In genomic region chr1:8206397-8206796, GRCh38 we compare ENCODE assay signal across 18 cellular contexts.
"Had no signal": no experiment of that assay in that cellular context is flagged by ENCODE, and none has a peak within 500 bp of the region (broad histone marks: within the 10 kb centered on the region; RNA-seq: fewer than 3 reads in every experiment).

No MANE protein-coding gene starts in this region.

- H2AFZ ChIP-seq: hepatocyte had no signal

- H3K79me2 ChIP-seq: hepatocyte had no signal

- ATAC-seq: activated naive CD8-positive, alpha-beta T cell treated with anti-CD3 and anti-CD28 coated beads, Interleukin-2, amount 50 U/mL, for 24 hours; natural killer cell; right cardiac atrium; upper lobe of right lung had no signal

- H3K36me3 Mint-ChIP-seq: natural killer cell had no signal

- H3K27me3 ChIP-seq: ascending aorta, hepatocyte, suprapubic skin, upper lobe of right lung had no signal

- DNase-seq: activated CD4-positive, alpha-beta T cell treated with anti-CD3 and anti-CD28 coated beads, Interleukin-2, amount 50 U/mL, for 1 hour; activated CD4-positive, CD25-positive, alpha-beta regulatory T cell; activated CD8-positive, alpha-beta memory T cell treated with anti-CD3 and anti-CD28 coated beads for 24 hours; activated naive CD4-positive, alpha-beta T cell; activated naive CD8-positive, alpha-beta T cell treated with anti-CD3 and anti-CD28 coated beads, Interleukin-2, amount 50 U/mL, for 24 hours; islet precursor cell; natural killer cell; occipital lobe; upper lobe of right lung had no signal

- FAIRE-seq: endometrium had no signal

- H3K27ac Mint-ChIP-seq: activated naive CD8-positive, alpha-beta T cell treated with anti-CD3 and anti-CD28 coated beads, Interleukin-2, amount 50 U/mL, for 24 hours; activated T-helper 1 cell treated with anti-CD3 and anti-CD28 coated beads, Interleukin-12 subunit alpha, Interleukin-12 subunit beta, Interleukin-2, Interleukin-4 antibody, amounts not matched to agents 30 ng/mL and 10 ng/mL and 1 ng/mL, durations not matched to agents 14 hours and 24 hours and 36 hours; natural killer cell; stimulated activated naive CD8-positive, alpha-beta T cell treated with anti-CD3 and anti-CD28 coated beads, Interleukin-15, Interleukin-2, amounts not matched to agents 100 ng/mL and 50 ng/mL, for 24 hours had no signal

- H3K4me2 ChIP-seq: hepatocyte, smooth muscle cell had no signal

- H3K36me3 ChIP-seq: ascending aorta, prostate gland, suprapubic skin, upper lobe of right lung had no signal

- H3K4me3 ChIP-seq: ascending aorta, hepatocyte, prostate gland, smooth muscle cell, suprapubic skin, upper lobe of right lung had no signal

- H3K9me3 Mint-ChIP-seq: activated naive CD8-positive, alpha-beta T cell treated with anti-CD3 and anti-CD28 coated beads, Interleukin-2, amount 50 U/mL, for 24 hours; activated T-helper 1 cell treated with anti-CD3 and anti-CD28 coated beads, Interleukin-12 subunit alpha, Interleukin-12 subunit beta, Interleukin-2, Interleukin-4 antibody, amounts not matched to agents 30 ng/mL and 10 ng/mL and 1 ng/mL, durations not matched to agents 14 hours and 24 hours and 36 hours; natural killer cell; stimulated activated naive CD8-positive, alpha-beta T cell treated with anti-CD3 and anti-CD28 coated beads, Interleukin-15, Interleukin-2, amounts not matched to agents 100 ng/mL and 50 ng/mL, for 24 hours had no signal

- H3K27ac ChIP-seq: hepatocyte, suprapubic skin, upper lobe of right lung had no signal

- H3K4me3 Mint-ChIP-seq: activated naive CD8-positive, alpha-beta T cell treated with anti-CD3 and anti-CD28 coated beads, Interleukin-2, amount 50 U/mL, for 24 hours; activated T-helper 1 cell treated with anti-CD3 and anti-CD28 coated beads, Interleukin-12 subunit alpha, Interleukin-12 subunit beta, Interleukin-2, Interleukin-4 antibody, amounts not matched to agents 30 ng/mL and 10 ng/mL and 1 ng/mL, durations not matched to agents 14 hours and 24 hours and 36 hours; natural killer cell; stimulated activated naive CD8-positive, alpha-beta T cell treated with anti-CD3 and anti-CD28 coated beads, Interleukin-15, Interleukin-2, amounts not matched to agents 100 ng/mL and 50 ng/mL, for 24 hours had no signal

- H3K9me3 ChIP-seq: ascending aorta, prostate gland, suprapubic skin, upper lobe of right lung had no signal
